Comparison of ENCODE assay signal across 21 cellular contexts in the genomic region with DNA sequence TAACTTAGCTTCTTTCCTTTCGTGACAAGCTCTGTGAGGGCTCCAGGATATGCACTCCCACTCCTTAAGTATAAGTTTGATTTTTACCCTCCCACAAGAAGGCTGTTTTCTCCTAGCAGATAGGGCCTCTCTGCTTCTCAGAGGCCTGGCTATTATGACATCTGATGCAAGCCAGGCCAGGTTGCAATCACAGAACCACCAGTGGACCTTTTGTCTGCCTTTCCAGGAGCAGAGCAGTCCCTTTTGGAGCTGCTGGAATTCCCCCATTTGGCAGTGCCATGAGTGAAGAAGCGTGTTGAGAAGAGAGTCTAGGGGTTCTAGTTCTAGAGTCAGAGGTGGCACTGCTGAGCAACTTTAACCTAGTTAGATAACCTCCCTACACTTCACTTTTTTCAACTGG.
"Had no signal": no experiment of that assay in that cellular context is flagged by ENCODE, and none has a peak within 500 bp of the region (broad histone marks: within the 10 kb centered on the region; RNA-seq: fewer than 3 reads in every experiment).

No MANE protein-coding gene starts in this region.

- H3K4me2 ChIP-seq: SK-N-SH had no signal

- H3K4me1 ChIP-seq: SJSA1 had no signal

- H3K9ac ChIP-seq: SK-N-SH had no signal

- H3K27ac ChIP-seq: HL-60, SJSA1 had no signal

- DNase-seq: Karpas-422, KBM-7, MM.1S, NCI-H1092 treated with DMSO at 0.1 percent for 48 hours, NCI-H1417, NCI-H1436 treated with DMSO at 0.1 percent for 48 hours, NCI-H1694, NCI-H187 treated with DMSO at 0.1 percent for 48 hours, NCI-H2029 treated with DMSO at 0.1 percent for 48 hours, NCI-H2227 treated with DMSO at 0.1 percent for 48 hours, NCI-H510A, NCI-H524 treated with DMSO at 0.1 percent for 48 hours, NCI-H69, NCI-H774, Right ventricle myocardium superior, RPMI8226, SIG-M5, SK-N-SH, SW 1271 had no signal

- H3K9me3 ChIP-seq: SJSA1, SK-N-SH had no signal

- H3K36me3 ChIP-seq: SJSA1 had no signal

- H3K27me3 ChIP-seq: SJSA1 had no signal

- H3K4me3 ChIP-seq: SJSA1 had no signal
